Comparison of ENCODE assay signal across 21 cellular contexts in genomic region chr22:35418726-35419125, GRCh38.
"Had no signal": no experiment of that assay in that cellular context is flagged by ENCODE, and none has a peak within 500 bp of the region (broad histone marks: within the 10 kb centered on the region; RNA-seq: fewer than 3 reads in every experiment).

No MANE protein-coding gene starts in this region.

- H3K27me3 Mint-ChIP-seq: activated naive CD8-positive, alpha-beta T cell treated with anti-CD3 and anti-CD28 coated beads, Interleukin-2, amount 50 U/mL, for 24 hours; activated T-helper 17 cell treated with anti-CD3 and anti-CD28 coated beads, Interleukin-2, amount 50 U/mL, for 72 hours had no signal

- H3K4me1 ChIP-seq: ascending aorta, body of pancreas had no signal

- H3K4me1 Mint-ChIP-seq: activated naive CD8-positive, alpha-beta T cell treated with anti-CD3 and anti-CD28 coated beads, Interleukin-2, amount 50 U/mL, for 24 hours; activated T-helper 17 cell treated with anti-CD3 and anti-CD28 coated beads, Interleukin-2, amount 50 U/mL, for 72 hours had no signal

- DNase-seq: activated CD4-positive, alpha-beta T cell treated with anti-CD3 and anti-CD28 coated beads for 4 hours; activated gamma-delta T cell; activated naive CD4-positive, alpha-beta T cell treated with anti-CD3 and anti-CD28 coated beads, Interleukin-2, amount 50 U/mL, for 16 hours; activated naive CD8-positive, alpha-beta T cell treated with anti-CD3 and anti-CD28 coated beads, Interleukin-2, amount 50 U/mL, for 24 hours; activated T-cell treated with anti-CD3 and anti-CD28 coated beads for 4 hours; amniotic stem cell; body of pancreas; central memory CD4-positive, alpha-beta T cell; KBM-7; NCI-H1105; NCI-H1436; NCI-H1694 treated with DMSO at 0.1 percent for 48 hours; NCI-H2081; NCI-H446; NCI-H524; SIG-M5; SK-N-SH; SW 1271 had no signal

- H3K4me3 ChIP-seq: ascending aorta, body of pancreas had no signal

- H3K27ac ChIP-seq: ascending aorta, body of pancreas had no signal

- ATAC-seq: activated CD4-positive, CD25-positive, alpha-beta regulatory T cell treated with anti-CD3 and anti-CD28 coated beads, Interleukin-2, amount 50 U/mL, for 24 hours; activated T-helper 17 cell treated with anti-CD3 and anti-CD28 coated beads, Interleukin-2, amount 50 U/mL, for 72 hours; body of pancreas had no signal

- H3K27me3 ChIP-seq: ascending aorta, body of pancreas had no signal

- H3K4me2 ChIP-seq: SK-N-SH had no signal

- H3K27ac Mint-ChIP-seq: activated naive CD8-positive, alpha-beta T cell treated with anti-CD3 and anti-CD28 coated beads, Interleukin-2, amount 50 U/mL, for 24 hours; activated T-helper 17 cell treated with anti-CD3 and anti-CD28 coated beads, Interleukin-2, amount 50 U/mL, for 72 hours had no signal

- H3K9me3 ChIP-seq: ascending aorta, body of pancreas, SK-N-SH had no signal

- H3K9me3 Mint-ChIP-seq: activated naive CD8-positive, alpha-beta T cell treated with anti-CD3 and anti-CD28 coated beads, Interleukin-2, amount 50 U/mL, for 24 hours; activated T-helper 17 cell treated with anti-CD3 and anti-CD28 coated beads, Interleukin-2, amount 50 U/mL, for 72 hours had no signal

- H3K4me3 Mint-ChIP-seq: activated naive CD8-positive, alpha-beta T cell treated with anti-CD3 and anti-CD28 coated beads, Interleukin-2, amount 50 U/mL, for 24 hours; activated T-helper 17 cell treated with anti-CD3 and anti-CD28 coated beads, Interleukin-2, amount 50 U/mL, for 72 hours had no signal

- H3K9ac ChIP-seq: SK-N-SH had no signal
